8 cellular contexts compared by ENCODE assay signal in the genomic region with DNA sequence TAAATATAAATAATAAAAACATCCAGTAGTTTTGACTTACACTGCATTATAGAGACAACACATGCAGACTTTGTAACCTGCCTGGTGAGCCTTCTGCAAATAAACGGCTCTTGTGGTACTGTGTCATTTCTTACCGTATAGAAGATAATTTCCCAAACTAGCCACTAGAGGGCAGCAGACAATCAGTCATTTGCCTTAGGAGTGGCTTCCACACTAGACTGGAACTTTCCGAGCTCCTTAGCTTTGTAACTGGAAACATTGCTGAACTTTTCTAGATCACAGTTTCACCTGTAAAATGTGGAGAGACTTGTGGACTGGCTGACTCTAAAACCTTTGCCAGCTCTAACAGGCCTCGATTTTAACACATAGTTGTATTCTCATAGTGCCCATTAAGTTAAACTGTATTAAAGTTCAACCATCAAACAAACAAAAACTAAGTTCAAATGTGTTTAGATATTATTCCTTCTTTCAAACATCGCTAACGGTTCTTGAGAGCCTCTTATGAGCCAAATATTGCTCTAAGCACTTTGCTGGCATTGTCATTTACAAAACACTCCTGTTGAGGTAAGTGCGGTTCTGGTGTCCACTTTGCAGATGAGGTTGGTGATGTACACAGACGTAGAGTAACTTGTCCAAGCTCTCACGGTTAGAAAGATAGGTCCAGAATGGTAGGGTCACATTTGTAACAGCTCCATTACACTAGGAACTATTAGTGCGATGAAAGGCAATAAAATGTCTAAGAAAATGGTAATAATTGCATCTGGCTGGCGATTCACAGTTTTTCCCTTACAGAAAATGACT.
DNase-seq lines count a peak whose midpoint lies in the region; ATAC-seq and TF ChIP-seq lines count a peak whose summit lies in the region.

No MANE protein-coding gene starts in this region.

- TF ChIP-seq CTCF in KMS-11 (conservative IDR thresholded peaks at IDR 0.05; ENCODE audit: low read depth, low read length): peak; percentile 95
- TF ChIP-seq CTCF in foreskin fibroblast (IDR thresholded peaks at IDR 0.05; ENCODE audit: low read depth, low read length): peak; percentile 49
- peak; percentile 82 for TF ChIP-seq CTCF in osteocyte (IDR thresholded peaks at IDR 0.05)

- H3K27me3 ChIP-seq in KMS-11 (ENCODE audit: insufficient read depth, low read depth) (no peaks in the 10 kb centered on the region), aorta (ENCODE audit: control insufficient read depth in 1 of 2, insufficient read depth in 2 of 2, low read length in 1 of 2) (no peaks in the 10 kb centered on the region)

- H3K9me3 ChIP-seq in aorta (ENCODE audit: control insufficient read depth, low read length): no peaks in the 10 kb centered on the region

- no peak overlapping the region for H3K27ac Mint-ChIP-seq in activated T-helper 1 cell treated with anti-CD3 and anti-CD28 coated beads, Interleukin-12 subunit alpha, Interleukin-12 subunit beta, Interleukin-2, Interleukin-4 antibody, amounts not matched to agents 30 ng/mL and 10 ng/mL and 1 ng/mL, durations not matched to agents 14 hours and 24 hours and 36 hours
- no peak overlapping the region for H3K27ac Mint-ChIP-seq in osteocyte (ENCODE audit: unreplicated experiment)

- H3K27me3 Mint-ChIP-seq in activated T-helper 1 cell treated with anti-CD3 and anti-CD28 coated beads, Interleukin-12 subunit alpha, Interleukin-12 subunit beta, Interleukin-2, Interleukin-4 antibody, amounts not matched to agents 30 ng/mL and 10 ng/mL and 1 ng/mL, durations not matched to agents 14 hours and 24 hours and 36 hours (ENCODE audit: insufficient read depth): peaks cover 2% of the 10 kb centered on the region
- no peaks in the 10 kb centered on the region for H3K27me3 Mint-ChIP-seq in osteocyte (ENCODE audit: unreplicated experiment)

- intact Hi-C loops in activated T-helper 1 cell treated with anti-CD3 and anti-CD28 coated beads, Interleukin-12 subunit alpha, Interleukin-12 subunit beta, Interleukin-2, Interleukin-4 antibody, amounts not matched to agents 30 ng/mL and 10 ng/mL and 1 ng/mL, durations not matched to agents 14 hours and 24 hours and 36 hours (cut with micrococcal nuclease): loop anchor here (1.0 to 5.0 kb wide), 14 partner anchors 52 to 1300 kb away; no protein-coding TSS in a partner anchor
- intact Hi-C loops in aorta (cut with DNase I): loop anchor here (5.0 to 10.0 kb wide), 11 partner anchors 72 to 990 kb away; partner anchors contain the start of genes ARSJ (in 1 of the 2) and CAMK2D (in 1 of the 2)

- H3K9ac ChIP-seq in KMS-11: no peak overlapping the region

- no peaks in the 10 kb centered on the region for H3K79me2 ChIP-seq in KMS-11 (ENCODE audit: insufficient read depth, low read depth)

- no peaks in the 10 kb centered on the region for H3K36me3 Mint-ChIP-seq in activated T-helper 1 cell treated with anti-CD3 and anti-CD28 coated beads, Interleukin-12 subunit alpha, Interleukin-12 subunit beta, Interleukin-2, Interleukin-4 antibody, amounts not matched to agents 30 ng/mL and 10 ng/mL and 1 ng/mL, durations not matched to agents 14 hours and 24 hours and 36 hours (ENCODE audit: low read depth)
- H3K36me3 Mint-ChIP-seq in osteocyte (ENCODE audit: unreplicated experiment): no peaks in the 10 kb centered on the region

- H3K36me3 ChIP-seq in KMS-11 (ENCODE audit: insufficient read depth) (no peaks in the 10 kb centered on the region), aorta (ENCODE audit: control insufficient read depth in 1 of 2, insufficient read depth in 2 of 2, low read length in 1 of 2) (no peaks in the 10 kb centered on the region)

- H3K27ac ChIP-seq in KMS-11 (no peak overlapping the region), aorta (ENCODE audit: low read depth in 1 of 2, low read length in 2 of 2) (no peak overlapping the region)

- peak; percentile 97 for ATAC-seq in GM21825 (IDR thresholded peaks at IDR 0.05; ENCODE audit: unreplicated experiment)
- peak; percentile 95 for ATAC-seq in aorta (ENCODE audit: low FRiP score)

- no peaks in the 10 kb centered on the region for H3K4me1 Mint-ChIP-seq in activated T-helper 1 cell treated with anti-CD3 and anti-CD28 coated beads, Interleukin-12 subunit alpha, Interleukin-12 subunit beta, Interleukin-2, Interleukin-4 antibody, amounts not matched to agents 30 ng/mL and 10 ng/mL and 1 ng/mL, durations not matched to agents 14 hours and 24 hours and 36 hours (ENCODE audit: low read depth)
- H3K4me1 Mint-ChIP-seq in osteocyte (ENCODE audit: unreplicated experiment): peaks cover 3% of the 10 kb centered on the region

- H3K4me1 ChIP-seq in KMS-11 (ENCODE audit: low read depth, poor library complexity, severe bottlenecking) (peaks cover 3% of the 10 kb centered on the region), aorta (ENCODE audit: control insufficient read depth in 1 of 2, insufficient read depth in 2 of 2, low read length in 2 of 2) (peaks cover 2 to 3% of the 10 kb centered on the region in 2 donors)

- WGBS in aorta, 2 donors: 46 to 47% methylated on average over 11 of the region's 11 CpGs

- H3K9me3 Mint-ChIP-seq in activated T-helper 1 cell treated with anti-CD3 and anti-CD28 coated beads, Interleukin-12 subunit alpha, Interleukin-12 subunit beta, Interleukin-2, Interleukin-4 antibody, amounts not matched to agents 30 ng/mL and 10 ng/mL and 1 ng/mL, durations not matched to agents 14 hours and 24 hours and 36 hours: no peaks in the 10 kb centered on the region
- H3K9me3 Mint-ChIP-seq in osteocyte (ENCODE audit: unreplicated experiment): no peaks in the 10 kb centered on the region

- no peak overlapping the region for H3K4me3 Mint-ChIP-seq in activated T-helper 1 cell treated with anti-CD3 and anti-CD28 coated beads, Interleukin-12 subunit alpha, Interleukin-12 subunit beta, Interleukin-2, Interleukin-4 antibody, amounts not matched to agents 30 ng/mL and 10 ng/mL and 1 ng/mL, durations not matched to agents 14 hours and 24 hours and 36 hours
- no peak overlapping the region for H3K4me3 Mint-ChIP-seq in osteocyte (ENCODE audit: unreplicated experiment)

- H3K4me3 ChIP-seq in KMS-11 (IDR thresholded peaks at IDR 0.05; ENCODE audit: insufficient read depth, low read depth, low read length): no peak overlapping the region
- H3K4me3 ChIP-seq in foreskin fibroblast (ENCODE audit: low read depth in 1 of 2, low read length in 2 of 2): no peak overlapping the region
- no peak overlapping the region for H3K4me3 ChIP-seq in aorta (ENCODE audit: low read length in 2 of 2)

- H3K4me2 ChIP-seq in KMS-11: no peak overlapping the region

- peak overlapping the region; percentile 17; the same call in 1 of the 2 replicates for H2AFZ ChIP-seq in KMS-11 (ENCODE audit: low read depth)

- peak; percentile 7 for DNase-seq in GF-D8 (lab: John Stamatoyannopoulos, UW)
- DNase-seq in OCI-M1 (lab: John Stamatoyannopoulos, UW): peak; percentile 91
- peak; percentile 48 for DNase-seq in activated T-helper 1 cell treated with anti-CD3 and anti-CD28 coated beads, Interleukin-12 subunit alpha, Interleukin-12 subunit beta, Interleukin-2, Interleukin-4 antibody, amounts not matched to agents 30 ng/mL and 10 ng/mL and 1 ng/mL, durations not matched to agents 14 hours and 24 hours and 36 hours (ENCODE audit: low spot score)
- DNase-seq in foreskin fibroblast: peak; percentile 70 to 91
- no peak for DNase-seq in osteocyte (ENCODE audit: extremely low spot score, unreplicated experiment)
- peak in 1 of 2 donors; percentile 32 for DNase-seq in aorta

- H4K20me1 ChIP-seq in KMS-11 (ENCODE audit: insufficient read depth): no peaks in the 10 kb centered on the region
